Comparison of ENCODE assay signal across 8 cellular contexts in the genomic region with DNA sequence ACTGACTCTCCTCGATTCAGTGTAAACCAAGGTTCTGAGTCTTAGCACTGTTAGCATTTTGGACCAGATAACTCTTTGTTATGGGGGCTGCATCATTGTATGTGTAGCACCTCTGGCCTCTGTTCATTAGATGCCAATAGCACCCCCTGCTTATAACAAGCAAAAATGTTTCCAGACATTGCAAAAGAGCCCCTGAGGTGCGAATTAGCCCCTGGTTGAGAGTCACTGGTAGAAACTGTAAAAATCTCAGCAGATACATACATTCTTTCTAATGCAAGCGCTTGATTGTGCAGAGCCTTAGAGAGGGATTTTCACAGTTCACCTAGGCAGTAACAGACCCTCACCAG. TPM values are rescaled to one million over a fixed set of nuclear protein-coding genes. Genes with fewer than 3 reads are reported as not detected.
A peak's percentile ranks its signal among the peaks of the same experiment; 100 is the strongest.
DNase-seq lines count a peak whose midpoint lies in the region; ATAC-seq and TF ChIP-seq lines count a peak whose summit lies in the region.

No MANE protein-coding gene starts in this region.

- H3K27ac ChIP-seq in left ventricle myocardium inferior (replicated peaks) (peak overlapping the region; percentile 96), coronary artery (no peak overlapping the region), muscle layer of duodenum (ENCODE audit: low read length) (no peak overlapping the region), upper lobe of right lung (peak overlapping the region; percentile 93)

- peaks cover 84% of the 10 kb centered on the region for H3K4me1 ChIP-seq in left ventricle myocardium inferior
- peaks cover 5 to 8% of the 10 kb centered on the region in 2 donors for H3K4me1 ChIP-seq in muscle layer of duodenum (ENCODE audit: control insufficient read depth in 1 of 2, insufficient read depth in 2 of 2, low read length in 2 of 2)
- H3K4me1 ChIP-seq in upper lobe of right lung, result peaks cover 51% of the 10 kb centered on the region

- H3K27me3 ChIP-seq in left ventricle myocardium inferior (ENCODE audit: low read depth) (no peaks in the 10 kb centered on the region), muscle layer of duodenum (ENCODE audit: low read depth, low read length) (no peaks in the 10 kb centered on the region), upper lobe of right lung (no peaks in the 10 kb centered on the region)

- no peaks in the 10 kb centered on the region for H3K36me3 ChIP-seq in left ventricle myocardium inferior
- H3K36me3 ChIP-seq in muscle layer of duodenum (ENCODE audit: control insufficient read depth in 1 of 2, insufficient read depth in 2 of 2, low read length in 2 of 2), result no peaks in the 10 kb centered on the region
- no peaks in the 10 kb centered on the region for H3K36me3 ChIP-seq in upper lobe of right lung

- TF ChIP-seq CTCF in left ventricle myocardium inferior (IDR thresholded peaks at IDR 0.05; ENCODE audit: borderline replicate concordance), result no peak
- TF ChIP-seq CTCF in coronary artery (IDR thresholded peaks at IDR 0.05), result no peak
- TF ChIP-seq CTCF in upper lobe of right lung (IDR thresholded peaks at IDR 0.05), result no peak

- H3K4me3 ChIP-seq in left ventricle myocardium inferior (peak overlapping the region; percentile 76), coronary artery (peak overlapping the region; percentile 86), muscle layer of duodenum (ENCODE audit: low read depth in 1 of 2, low read length in 2 of 2) (peak overlapping the region; percentile 82 to 84), upper lobe of right lung (peak overlapping the region; percentile 60)

- intact Hi-C loops in left ventricle myocardium inferior (cut with micrococcal nuclease) (loop anchor here (10.0 kb wide), 1 partner anchor 126 kb away; no protein-coding TSS in a partner anchor), cardiac septum (cut with DNase I) (loop anchor here (5.0 to 10.0 kb wide), 6 partner anchors 33 to 206 kb away; no protein-coding TSS in a partner anchor), upper lobe of right lung (cut with DNase I) (no loop called here)

- no peaks in the 10 kb centered on the region for H3K9me3 ChIP-seq in left ventricle myocardium inferior (replicated peaks)
- H3K9me3 ChIP-seq in muscle layer of duodenum (ENCODE audit: control insufficient read depth in 1 of 2, low read length in 2 of 2), result no peaks in the 10 kb centered on the region
- H3K9me3 ChIP-seq in upper lobe of right lung, result no peaks in the 10 kb centered on the region

- DNase-seq in left ventricle myocardium inferior (no peak), cardiac septum (ENCODE audit: low spot score) (no peak), coronary artery (ENCODE audit: low spot score) (no peak), upper lobe of right lung (no peak), NCI-H1105 (lab: John Stamatoyannopoulos, UW) (no peak), NCI-H2081 treated with DMSO at 0.1 percent for 48 hours (lab: John Stamatoyannopoulos, UW) (no peak)

- ATAC-seq in upper lobe of right lung (no peak), GM19351 (IDR thresholded peaks at IDR 0.05; ENCODE audit: unreplicated experiment) (no peak)

RNA-seq across cellular contexts. Expression of gene ADRB2, which starts 2.8 kb away (rescaled TPM):
- total RNA-seq in left ventricle myocardium inferior, result 5.1 TPM
- 2.6 TPM for total RNA-seq in cardiac septum
- total RNA-seq in upper lobe of right lung, result 28.0 TPM

Comparison
In these comparisons a context has a peak if more than half of its experiments do, and no peak if none do; other contexts are left out.
1. H3K27ac ChIP-seq: peak in left ventricle myocardium inferior (single experiment) and upper lobe of right lung (single experiment); none in coronary artery (0 of 2) and muscle layer of duodenum (single experiment).
2. Peak in every context shown above with its lines, with median percentiles within 50 percentile points of each other: H3K4me3 ChIP-seq.